8 cellular contexts compared by ENCODE assay signal in genomic region chr7:28180364-28181147, GRCh38. TPM values are rescaled to one million over a fixed set of nuclear protein-coding genes. Genes with fewer than 3 reads are reported as not detected.
DNase-seq lines count a peak whose midpoint lies in the region; ATAC-seq and TF ChIP-seq lines count a peak whose summit lies in the region.

TSS of gene JAZF1 (minus strand) at chr7:28180795.

- no peaks in the 10 kb centered on the region for H3K36me3 ChIP-seq in Peyer's patch
- no peaks in the 10 kb centered on the region for H3K36me3 ChIP-seq in stomach smooth muscle (ENCODE audit: control insufficient read depth in 2 of 2, insufficient read depth in 2 of 2, low read length in 2 of 2)

- H3K4me3 ChIP-seq in Peyer's patch (peak within 1 kb of the TSS; percentile 82 to 88 (median 84)), fibroblast of the aortic adventitia (ENCODE audit: low read depth, low read length) (peak within 1 kb of the TSS; percentile 84), stomach smooth muscle (ENCODE audit: low read length in 2 of 2) (peak within 1 kb of the TSS; percentile 76 to 78)

- H3K27me3 Mint-ChIP-seq in HFFc6 (ENCODE audit: insufficient read depth): no peaks in the 10 kb centered on the region
- no peaks in the 10 kb centered on the region for H3K27me3 Mint-ChIP-seq in natural killer cell (ENCODE audit: low read depth in 2 of 2)

- no peaks in the 10 kb centered on the region for H3K36me3 Mint-ChIP-seq in HFFc6 (ENCODE audit: low read depth)
- no peaks in the 10 kb centered on the region for H3K36me3 Mint-ChIP-seq in natural killer cell

- peaks cover 0 to 9% (median 2%) of the 10 kb centered on the region in 4 donors for H3K4me1 ChIP-seq in Peyer's patch
- H3K4me1 ChIP-seq in stomach smooth muscle (ENCODE audit: control insufficient read depth, insufficient read depth, low read length): peaks cover 16% of the 10 kb centered on the region

- no peak for TF ChIP-seq POLR2A in Peyer's patch (IDR thresholded peaks at IDR 0.05)

- peak; percentile 54 to 71 (median 68) for ATAC-seq in natural killer cell
- no peak for ATAC-seq in GM21786 (IDR thresholded peaks at IDR 0.05; ENCODE audit: unreplicated experiment)

- H3K9ac ChIP-seq in stomach smooth muscle (ENCODE audit: low read length in 2 of 2): peak within 1 kb of the TSS; percentile 61 to 69

- intact Hi-C loops in natural killer cell (cut with micrococcal nuclease): loop anchor here (2.0 kb wide), 1 partner anchor 92 kb away; no protein-coding TSS in a partner anchor

- peak within 1 kb of the TSS; percentile 47 for H3K27ac Mint-ChIP-seq in HFFc6
- peak within 1 kb of the TSS; percentile 93 to 98 for H3K27ac Mint-ChIP-seq in natural killer cell

- DNase-seq in Ammon's horn (ENCODE audit: low spot score) (peak; percentile 70), HFFc6 (no peak), Peyer's patch (peak; percentile 63 to 74 (median 72)), fibroblast of the aortic adventitia (ENCODE audit: low read depth) (peak; percentile 37), natural killer cell (peak; percentile 73)
- peak; percentile 85 for DNase-seq in activated effector memory CD4-positive, alpha-beta T cell treated with anti-CD3 and anti-CD28 coated beads, Interleukin-2, amount 50 U/mL, for 16 hours

- peaks cover 52% of the 10 kb centered on the region for H3K4me1 Mint-ChIP-seq in HFFc6 (ENCODE audit: low read depth)
- peaks cover 50 to 63% of the 10 kb centered on the region in 2 donors for H3K4me1 Mint-ChIP-seq in natural killer cell

- H3K9me3 Mint-ChIP-seq in HFFc6 (no peaks in the 10 kb centered on the region), natural killer cell (no peaks in the 10 kb centered on the region)

- TF ChIP-seq CTCF in HFFc6 (IDR thresholded peaks at IDR 0.05): no peak
- TF ChIP-seq CTCF in Peyer's patch (IDR thresholded peaks at IDR 0.05): no peak
- TF ChIP-seq CTCF in fibroblast of the aortic adventitia (IDR thresholded peaks at IDR 0.05; ENCODE audit: insufficient read depth, low read length): no peak
- no peak for TF ChIP-seq CTCF in natural killer cell (IDR thresholded peaks at IDR 0.05)

- no peaks in the 10 kb centered on the region for H3K9me3 ChIP-seq in Peyer's patch
- H3K9me3 ChIP-seq in stomach smooth muscle (ENCODE audit: control insufficient read depth in 2 of 2, low read length in 2 of 2): no peaks in the 10 kb centered on the region

- H3K4me3 Mint-ChIP-seq in HFFc6 (peak within 1 kb of the TSS; percentile 87), natural killer cell (peak within 1 kb of the TSS; percentile 90)

- H3K27me3 ChIP-seq in Peyer's patch (no peaks in the 10 kb centered on the region), stomach smooth muscle (ENCODE audit: control insufficient read depth in 1 of 2, insufficient read depth in 2 of 2, low read length in 2 of 2) (no peaks in the 10 kb centered on the region)

- peak within 1 kb of the TSS; percentile 70 to 91 (median 83) for H3K27ac ChIP-seq in Peyer's patch
- peak within 1 kb of the TSS; percentile 32 for H3K27ac ChIP-seq in stomach smooth muscle (ENCODE audit: low read length)

RNA-seq across cellular contexts. Expression of gene JAZF1, which starts in this region (rescaled TPM):
- 10 to 100 TPM; 17.5 to 26.3 (median 21.4) TPM for total RNA-seq in HFFc6 (2021; fragmentation: NEBNext Ultra II Directional; extraction: Animal tissue kit (Norgen Biotek cat#: 25700))
- total RNA-seq in Peyer's patch: 10 to 100 TPM in 1 of 4 donors, 1 to 10 TPM in 3; 1.9 to 15.7 (median 2.6) TPM
- 1.5 and 8.3 TPM in 2 replicates for total RNA-seq in fibroblast of the aortic adventitia (ENCODE audit: low replicate concordance)
- 10 to 100 TPM; 82.5 to 89.7 (median 87.6) TPM for total RNA-seq in natural killer cell
